In genomic region chr11:114257621-114258558, GRCh38 we compare ENCODE assay signal across 8 cellular contexts. TPM values are rescaled to one million over a fixed set of nuclear protein-coding genes. Genes with fewer than 3 reads are reported as not detected.
DNase-seq lines count a peak whose midpoint lies in the region; ATAC-seq and TF ChIP-seq lines count a peak whose summit lies in the region.

No MANE protein-coding gene starts in this region.

- H3K27me3 Mint-ChIP-seq in endodermal cell (ENCODE audit: insufficient read depth): peaks cover 7% of the 10 kb centered on the region

- WGBS in endodermal cell (ENCODE audit: insufficient coverage in 1 of 2, insufficient read length in 1 of 2), 2 experiments: 79 to 82% methylated on average over 11 to 29 of the region's 29 CpGs

- DNase-seq in NCI-H2227 treated with DMSO at 0.1 percent for 48 hours (lab: John Stamatoyannopoulos, UW) (peak; percentile 56), endodermal cell (peak; percentile 71), medulla oblongata (ENCODE audit: extremely low spot score) (peak; percentile 45), substantia nigra (lab: John Stamatoyannopoulos, UW) (peak in 26 of 49 donors; percentile 21 to 57 (median 39)), NCI-H2107 treated with DMSO at 0.1 percent for 48 hours (lab: John Stamatoyannopoulos, UW; ENCODE audit: unreplicated experiment) (no peak), HPDE6-E6E7 (ENCODE audit: extremely low spot score) (no peak), A673 (ENCODE audit: low spot score) (no peak)

- H3K4me1 Mint-ChIP-seq in endodermal cell: peaks cover 2% of the 10 kb centered on the region

- H3K27ac ChIP-seq in endodermal cell (ENCODE audit: low read depth, low read length) (peak overlapping the region; percentile 92), substantia nigra (ENCODE audit: low read depth, low read length, poor library complexity, severe bottlenecking) (peak overlapping the region; percentile 31), A673 (ENCODE audit: low read depth, low read length, poor library complexity, severe bottlenecking) (no peak overlapping the region)

- H3K4me1 ChIP-seq in endodermal cell (ENCODE audit: control insufficient read depth, insufficient read depth, low read length): no peaks in the 10 kb centered on the region
- H3K4me1 ChIP-seq in A673 (ENCODE audit: insufficient read depth, low read length, poor library complexity, severe bottlenecking): peaks cover 23% of the 10 kb centered on the region

- H3K36me3 Mint-ChIP-seq in endodermal cell (ENCODE audit: low read depth): no peaks in the 10 kb centered on the region

- no peaks in the 10 kb centered on the region for H3K9me3 Mint-ChIP-seq in endodermal cell

- intact Hi-C loops in A673 (cut with micrococcal nuclease; ENCODE audit: unreplicated experiment): no loop called here

- no peak overlapping the region for H3K27ac Mint-ChIP-seq in endodermal cell

- H3K27me3 ChIP-seq in endodermal cell (ENCODE audit: control insufficient read depth, insufficient read depth, low read length, poor library complexity, severe bottlenecking): no peaks in the 10 kb centered on the region
- no peaks in the 10 kb centered on the region for H3K27me3 ChIP-seq in A673 (replicated peaks; ENCODE audit: insufficient read depth, low read depth, low read length, poor library complexity)

- H3K9ac ChIP-seq in endodermal cell (ENCODE audit: extremely low read depth, low read length, poor library complexity, severe bottlenecking): no peak overlapping the region

- TF ChIP-seq CTCF in endodermal cell (conservative IDR thresholded peaks at IDR 0.05) (peak; percentile 52), A673 (conservative IDR thresholded peaks at IDR 0.05; ENCODE audit: low read depth, low read length) (no peak)

- H3K4me3 ChIP-seq in endodermal cell (ENCODE audit: low read length) (no peak overlapping the region), A673 (ENCODE audit: low read depth, low read length, poor library complexity, severe bottlenecking) (no peak overlapping the region)

- CTCF ChIA-PET in A673 (lab: Charles Lee): interaction anchor here (0.7 to 5.4 kb wide), 3 partner anchors 265 to 362 kb away, joined by 4 to 80 read pairs (median 71); no protein-coding TSS in a partner anchor

- ATAC-seq in HG03159 (IDR thresholded peaks at IDR 0.05; ENCODE audit: unreplicated experiment): no peak

- POLR2A ChIA-PET in A673 (lab: Charles Lee; ENCODE audit: low non-redundant PET): no interaction called here

- no peak overlapping the region for H3K4me3 Mint-ChIP-seq in endodermal cell

- no peaks in the 10 kb centered on the region for H3K9me3 ChIP-seq in endodermal cell (ENCODE audit: control insufficient read depth, low read length)
- no peaks in the 10 kb centered on the region for H3K9me3 ChIP-seq in A673 (ENCODE audit: low read depth, low read length, poor library complexity, severe bottlenecking)

- H3K36me3 ChIP-seq in endodermal cell (ENCODE audit: control insufficient read depth, insufficient read depth, low read length) (no peaks in the 10 kb centered on the region), A673 (ENCODE audit: insufficient read depth, low read length, poor library complexity, severe bottlenecking) (no peaks in the 10 kb centered on the region)

- no TSS peak for BruUV-seq in A673 (replicated peaks; lab: Mats Ljungman, UMichigan)

RNA-seq across cellular contexts. Expression of gene NNMT, which starts 38.3 kb away (rescaled TPM):
- total RNA-seq in endodermal cell: not detected
- 4.1 TPM for polyA plus RNA-seq in endodermal cell (2013, experiment 1 of 2)
- polyA plus RNA-seq in endodermal cell (2013, experiment 2 of 2): 4.0 TPM
- total RNA-seq in A673 (2021): 0.64 TPM in 1 of 2 replicates, not detected in the other

Comparison
In these comparisons a context has a peak if more than half of its experiments do, and no peak if none do; other contexts are left out.
1. DNase-seq: peak in NCI-H2227 treated with DMSO at 0.1 percent for 48 hours (single experiment), endodermal cell (single experiment), medulla oblongata (single experiment) and substantia nigra (26 of 49); none in NCI-H2107 treated with DMSO at 0.1 percent for 48 hours (single experiment), HPDE6-E6E7 (single experiment) and A673 (single experiment).